In genomic region chr14:23126548-23127278, GRCh38 we compare ENCODE assay signal across 27 cellular contexts. TPM values are rescaled to one million over a fixed set of nuclear protein-coding genes. Genes with fewer than 3 reads are reported as not detected.
DNase-seq lines count a peak whose midpoint lies in the region; ATAC-seq and TF ChIP-seq lines count a peak whose summit lies in the region.
"Had no signal": no experiment of that assay in that cellular context is flagged by ENCODE, and none has a peak within 500 bp of the region (broad histone marks: within the 10 kb centered on the region; RNA-seq: fewer than 3 reads in every experiment).

No MANE protein-coding gene starts in this region.

- ATAC-seq in psoas muscle (no peak), aorta (ENCODE audit: low FRiP score) (peak; percentile 15), GM21360 (IDR thresholded peaks at IDR 0.05; ENCODE audit: unreplicated experiment) (no peak)

- in situ Hi-C loops in mammary epithelial cell (cut with MboI; ENCODE audit: low sequenced_read_pairs in 2 of 2), result no loop called here

- H3K27ac ChIP-seq in mammary epithelial cell (ENCODE audit: insufficient read depth, low read depth, low read length) (no peak overlapping the region), breast epithelium (peak overlapping the region in 1 of 2 donors; percentile 63), esophagus squamous epithelium (peak overlapping the region in 3 of 4 donors; percentile 22 to 41 (median 36)), psoas muscle (peak overlapping the region; percentile 55), aorta (ENCODE audit: low read depth in 1 of 2, low read length in 2 of 2) (no peak overlapping the region)
- H3K27ac ChIP-seq: BLaER1 had no signal

- no peak overlapping the region for H3K9ac ChIP-seq in mammary epithelial cell (ENCODE audit: insufficient read depth, low read length)
- H3K9ac ChIP-seq: BLaER1, SK-N-SH had no signal

- H3K9me3 ChIP-seq in mammary epithelial cell (replicated peaks; ENCODE audit: insufficient read depth, low read length) (no peaks in the 10 kb centered on the region), breast epithelium (no peaks in the 10 kb centered on the region), esophagus squamous epithelium (no peaks in the 10 kb centered on the region), psoas muscle (no peaks in the 10 kb centered on the region), aorta (ENCODE audit: control insufficient read depth, low read length) (no peaks in the 10 kb centered on the region)
- H3K9me3 ChIP-seq: BLaER1, SK-N-SH had no signal

- no peak overlapping the region for H3K4me2 ChIP-seq in mammary epithelial cell (ENCODE audit: insufficient read depth, low read depth, low read length)
- H3K4me2 ChIP-seq: BLaER1, SK-N-SH had no signal

- WGBS in mammary epithelial cell (ENCODE audit: low coverage, missing lambda C conversion rate), result 99% methylated on average over 8 of the region's 8 CpGs
- WGBS in esophagus squamous epithelium, 2 donors, result 85 to 93% methylated on average over 3 to 6 of the region's 8 CpGs
- WGBS in psoas muscle, 3 donors, result 71 to 87% (median 79%) methylated on average over 8 of the region's 8 CpGs
- 87 to 92% methylated on average over 8 of the region's 8 CpGs for WGBS in aorta, 2 donors

- no peak for TF ChIP-seq POLR2A in breast epithelium (IDR thresholded peaks at IDR 0.05)
- TF ChIP-seq POLR2A in esophagus squamous epithelium (IDR thresholded peaks at IDR 0.05), result no peak

- BruUV-seq in mammary epithelial cell (replicated peaks; lab: Mats Ljungman, UMichigan), result TSS peak; percentile 46

- H3K27me3 ChIP-seq in mammary epithelial cell (ENCODE audit: insufficient read depth, low read length), result no peaks in the 10 kb centered on the region
- no peaks in the 10 kb centered on the region for H3K27me3 ChIP-seq in breast epithelium
- no peaks in the 10 kb centered on the region for H3K27me3 ChIP-seq in esophagus squamous epithelium
- H3K27me3 ChIP-seq in psoas muscle (ENCODE audit: insufficient read depth in 3 of 3, low read length in 2 of 3), result no peaks in the 10 kb centered on the region
- H3K27me3 ChIP-seq in aorta (ENCODE audit: control insufficient read depth in 1 of 2, insufficient read depth in 2 of 2, low read length in 1 of 2), result no peaks in the 10 kb centered on the region
- H3K27me3 ChIP-seq: BLaER1 had no signal

- dilution Hi-C loops in mammary epithelial cell (cut with HindIII; ENCODE audit: low sequenced_read_pairs), result loop anchor here (5.0 kb wide), 1 partner anchor 61 kb away; no protein-coding TSS in a partner anchor

- H2AFZ ChIP-seq in mammary epithelial cell (ENCODE audit: low read depth, low read length), result no peak overlapping the region

- no peaks in the 10 kb centered on the region for H3K36me3 ChIP-seq in mammary epithelial cell (ENCODE audit: insufficient read depth, low read length)
- H3K36me3 ChIP-seq in breast epithelium, result no peaks in the 10 kb centered on the region
- H3K36me3 ChIP-seq in esophagus squamous epithelium, result peaks cover 0 to 47% (median 0%) of the 10 kb centered on the region in 3 donors
- H3K36me3 ChIP-seq in psoas muscle (ENCODE audit: insufficient read depth in 1 of 2, low read depth in 1 of 2), result peaks cover 0 to 51% of the 10 kb centered on the region in 2 donors
- H3K36me3 ChIP-seq in aorta (ENCODE audit: control insufficient read depth in 1 of 2, insufficient read depth in 2 of 2, low read length in 1 of 2), result peaks cover 2 to 9% of the 10 kb centered on the region in 2 donors
- H3K36me3 ChIP-seq: BLaER1 had no signal

- no peak for TF ChIP-seq CTCF in mammary epithelial cell (conservative IDR thresholded peaks at IDR 0.05 in 1 of 2, IDR thresholded peaks at IDR 0.05 in 1 of 2; ENCODE audit: extremely low read depth in 1 of 2, insufficient read depth in 1 of 2, low read depth in 1 of 2, low read length in 2 of 2)
- TF ChIP-seq CTCF in breast epithelium (IDR thresholded peaks at IDR 0.05), result no peak
- TF ChIP-seq CTCF in esophagus squamous epithelium (IDR thresholded peaks at IDR 0.05), result no peak
- TF ChIP-seq CTCF in psoas muscle (IDR thresholded peaks at IDR 0.05), result no peak
- TF ChIP-seq CTCF in foreskin fibroblast (IDR thresholded peaks at IDR 0.05; ENCODE audit: low read depth, low read length), result no peak

- CTCF ChIA-PET in mammary epithelial cell (lab: Charles Lee; ENCODE audit: low non-redundant PET), result no interaction called here

- no peaks in the 10 kb centered on the region for H4K20me1 ChIP-seq in mammary epithelial cell (ENCODE audit: insufficient read depth, low read length)
- H4K20me1 ChIP-seq: BLaER1 had no signal

- intact Hi-C loops in mammary epithelial cell (cut with micrococcal nuclease) (no loop called here), breast epithelium (cut with DNase I; ENCODE audit: low total_unique reads) (no loop called here), esophagus squamous epithelium (cut with DNase I) (no loop called here), psoas muscle (cut with DNase I) (loop anchor here in 1 of 2 donors (10.0 kb wide), 1 partner anchor 168 kb away; no protein-coding TSS in a partner anchor), aorta (cut with DNase I) (loop anchor here in 1 of 2 donors (10.0 kb wide), 1 partner anchor 168 kb away; no protein-coding TSS in a partner anchor)

- no peaks in the 10 kb centered on the region for H3K79me2 ChIP-seq in mammary epithelial cell (ENCODE audit: insufficient read depth, low read length)

- DNase-seq in mammary epithelial cell, result no peak
- DNase-seq in breast epithelium (ENCODE audit: low spot score in 2 of 2), result no peak
- no peak for DNase-seq in esophagus squamous epithelium (lab: John Stamatoyannopoulos, UW)
- peak in 1 of 2 donors; percentile 32 for DNase-seq in psoas muscle
- DNase-seq in aorta, result peak in 1 of 2 donors; percentile 33
- DNase-seq in stimulated activated CD8-positive, alpha-beta memory T cell treated with anti-CD3 and anti-CD28 coated beads, Interleukin-4, amount 100 ng/mL, for 48 hours, result no peak
- no peak for DNase-seq in foreskin fibroblast
- DNase-seq: 8988T; CD4-positive, CD25-positive, alpha-beta regulatory T cell; DMS153; DND-41; GOT3; KBM-7; MV-4-11; NCI-H1105; NCI-H1436 treated with DMSO at 0.1 percent for 48 hours; NCI-H1930; NCI-H2107; NCI-H524; NCI-H774; SK-N-SH had no signal

- H3K4me3 ChIP-seq in mammary epithelial cell (replicated peaks in 1 of 3; ENCODE audit: insufficient read depth in 1 of 3, low read depth in 2 of 3, low read length in 3 of 3) (no peak overlapping the region), breast epithelium (no peak overlapping the region), esophagus squamous epithelium (no peak overlapping the region), psoas muscle (no peak overlapping the region), aorta (ENCODE audit: low read length in 2 of 2) (no peak overlapping the region), foreskin fibroblast (ENCODE audit: low read depth in 1 of 2, low read length in 2 of 2) (no peak overlapping the region)
- H3K4me3 ChIP-seq: BLaER1 had no signal

- H3K4me1 ChIP-seq in mammary epithelial cell (ENCODE audit: insufficient read depth, low read length) (peaks cover 13% of the 10 kb centered on the region), breast epithelium (peaks cover 0 to 3% of the 10 kb centered on the region in 2 donors), esophagus squamous epithelium (peaks cover 5 to 48% (median 18%) of the 10 kb centered on the region in 3 donors), psoas muscle (peaks cover 41% of the 10 kb centered on the region), aorta (ENCODE audit: control insufficient read depth in 1 of 2, insufficient read depth in 2 of 2, low read length in 2 of 2) (no peaks in the 10 kb centered on the region)

RNA-seq across cellular contexts. Expression of gene CEBPE, which starts 7.7 kb away (rescaled TPM):
- not detected for total RNA-seq in mammary epithelial cell
- polyA plus RNA-seq in mammary epithelial cell, result not detected
- not detected for polyA minus RNA-seq in mammary epithelial cell
- total RNA-seq in breast epithelium, result under 1 TPM in 1 of 3 donors, not detected in 2; 0.32 TPM
- total RNA-seq in esophagus squamous epithelium, result not detected
- under 1 TPM in 2 of 4 donors, not detected in 2; 0.17 to 0.22 TPM for total RNA-seq in psoas muscle
- polyA plus RNA-seq in psoas muscle, result under 1 TPM in 2 of 3 donors, not detected in 1; 0.03 to 0.19 TPM
- total RNA-seq in aorta, result under 1 TPM; 0.29 to 0.33 TPM
- under 1 TPM in 1 of 2 donors, not detected in 1; 0.13 TPM for polyA plus RNA-seq in aorta
- total RNA-seq: CD4-positive, CD25-positive, alpha-beta regulatory T cell; HT1080; MCF 10A had no signal
- polyA plus RNA-seq: AG04450, SK-N-SH had no signal

RNA-seq across cellular contexts. Expression of gene CIROP, which starts 21.9 kb away (rescaled TPM):
- total RNA-seq in mammary epithelial cell, result not detected
- polyA plus RNA-seq in mammary epithelial cell, result not detected
- polyA minus RNA-seq in mammary epithelial cell, result not detected
- not detected for total RNA-seq in breast epithelium
- under 1 TPM in 1 of 4 donors, not detected in 3; 0.38 TPM for total RNA-seq in esophagus squamous epithelium
- total RNA-seq in psoas muscle, result not detected
- polyA plus RNA-seq in psoas muscle, result under 1 TPM in 1 of 3 donors, not detected in 2; 0.03 TPM
- total RNA-seq in aorta, result under 1 TPM in 1 of 2 donors, not detected in 1; 0.18 TPM
- polyA plus RNA-seq in aorta, result not detected
- total RNA-seq: CD4-positive, CD25-positive, alpha-beta regulatory T cell; HT1080; LHCN-M2; MCF 10A had no signal
- polyA plus RNA-seq: SK-N-SH had no signal

RNA-seq across cellular contexts. Expression of gene C14orf119, which starts 31.4 kb away (rescaled TPM):
- 10 to 100 TPM; 39.2 to 57.6 TPM for total RNA-seq in mammary epithelial cell
- polyA plus RNA-seq in mammary epithelial cell, result 95.1 TPM
- polyA minus RNA-seq in mammary epithelial cell, result 38.1 TPM
- total RNA-seq in breast epithelium, result 10 to 100 TPM; 29.6 to 34.4 (median 32.8) TPM
- total RNA-seq in esophagus squamous epithelium, result 10 to 100 TPM; 17.5 to 42.0 (median 31.0) TPM
- 10 to 100 TPM; 24.2 to 31.3 (median 27.0) TPM for total RNA-seq in psoas muscle
- polyA plus RNA-seq in psoas muscle, result 10 to 100 TPM; 23.2 to 65.3 (median 47.1) TPM
- 10 to 100 TPM; 37.6 to 41.4 TPM for total RNA-seq in aorta
- polyA plus RNA-seq in aorta, result 10 to 100 TPM; 27.8 to 32.2 TPM

RNA-seq across cellular contexts. Expression of gene ACIN1, which starts 31.8 kb away (rescaled TPM):
- 100 to 1,000 TPM in 1 of 2 donors, 10 to 100 TPM in 1; 62.0 to 148 TPM for total RNA-seq in mammary epithelial cell
- 64.4 TPM for polyA plus RNA-seq in mammary epithelial cell
- 70.8 TPM for polyA minus RNA-seq in mammary epithelial cell
- total RNA-seq in breast epithelium, result 100 to 1,000 TPM; 106 to 151 (median 145) TPM
- 100 to 1,000 TPM in 1 of 4 donors, 10 to 100 TPM in 3; 51.4 to 107 (median 83.0) TPM for total RNA-seq in esophagus squamous epithelium
- 10 to 100 TPM; 75.3 to 83.2 (median 82.2) TPM for total RNA-seq in psoas muscle
- 10 to 100 TPM; 45.2 to 57.6 (median 53.5) TPM for polyA plus RNA-seq in psoas muscle
- 100 to 1,000 TPM; 134 to 183 TPM for total RNA-seq in aorta
- 100 to 1,000 TPM in 1 of 2 donors, 10 to 100 TPM in 1; 34.1 to 147 TPM for polyA plus RNA-seq in aorta

RNA-seq across cellular contexts. Expression of gene SLC7A8, which starts 56.7 kb away (rescaled TPM):
- total RNA-seq in mammary epithelial cell (10 to 100 TPM; 25.3 to 74.5 TPM), breast epithelium (10 to 100 TPM; 46.8 to 98.9 (median 61.9) TPM), esophagus squamous epithelium (10 to 100 TPM; 22.2 to 58.0 (median 39.8) TPM), psoas muscle (10 to 100 TPM in 3 of 4 donors, 1 to 10 TPM in 1; 7.5 to 43.0 (median 24.1) TPM), aorta (10 to 100 TPM; 20.0 to 31.4 TPM)
- polyA plus RNA-seq in mammary epithelial cell (27.0 TPM), psoas muscle (10 to 100 TPM; 10.4 to 72.6 (median 44.2) TPM), aorta (10 to 100 TPM in 1 of 2 donors, 1 to 10 TPM in 1; 8.9 to 11.0 TPM)
- polyA minus RNA-seq in mammary epithelial cell, result 110 TPM
- total RNA-seq: CD4-positive, CD25-positive, alpha-beta regulatory T cell had no signal

Comparison
In these comparisons a context has a peak if more than half of its experiments do, and no peak if none do; other contexts are left out.
1. H3K27ac ChIP-seq: peak in esophagus squamous epithelium (3 of 4) and psoas muscle (single experiment); none in mammary epithelial cell (single experiment) and aorta (0 of 2).